ENCODE assay signal across 1 cellular context in the genomic region with DNA sequence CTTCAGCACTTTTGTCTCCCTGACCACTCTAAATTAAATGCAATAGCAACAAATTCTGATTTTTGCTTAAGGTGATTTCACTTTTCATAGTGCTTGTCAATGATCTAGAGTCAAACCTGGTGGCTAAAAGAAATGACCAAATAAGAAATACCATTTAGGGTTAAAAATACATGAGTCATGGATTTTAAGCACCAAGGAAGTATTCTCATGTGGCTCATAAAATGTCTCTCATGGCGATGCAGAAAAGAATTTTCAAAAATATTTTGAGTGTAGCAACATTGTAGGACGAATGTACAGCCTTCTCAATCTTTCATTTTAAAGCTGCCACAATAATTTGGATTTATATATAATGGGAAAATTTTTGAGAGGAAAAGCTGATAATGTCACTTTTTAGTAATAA.
TF ChIP-seq lines count a peak whose summit lies in the region.

No MANE protein-coding gene starts in this region.

TF ChIP-seq in HepG2, 621 proteins besides CTCF, POLR2A, EP300 and RAD21 (continued from another document):
- TF ChIP-seq, protein P1, sequence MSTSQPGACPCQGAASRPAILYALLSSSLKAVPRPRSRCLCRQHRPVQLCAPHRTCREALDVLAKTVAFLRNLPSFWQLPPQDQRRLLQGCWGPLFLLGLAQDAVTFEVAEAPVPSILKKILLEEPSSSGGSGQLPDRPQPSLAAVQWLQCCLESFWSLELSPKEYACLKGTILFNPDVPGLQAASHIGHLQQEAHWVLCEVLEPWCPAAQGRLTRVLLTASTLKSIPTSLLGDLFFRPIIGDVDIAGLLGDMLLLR (CRISPR knock-in tag; IDR thresholded peaks at IDR 0.05): no peak
- no peak for TF ChIP-seq IRF2 (CRISPR knock-in tag; IDR thresholded peaks at IDR 0.05)
- TF ChIP-seq IKZF4 (CRISPR knock-in tag; IDR thresholded peaks at IDR 0.05; ENCODE audit: borderline replicate concordance, low read depth, not compliant biosample characterization): no peak
